Comparison of ENCODE assay signal across 21 cellular contexts in the genomic region with DNA sequence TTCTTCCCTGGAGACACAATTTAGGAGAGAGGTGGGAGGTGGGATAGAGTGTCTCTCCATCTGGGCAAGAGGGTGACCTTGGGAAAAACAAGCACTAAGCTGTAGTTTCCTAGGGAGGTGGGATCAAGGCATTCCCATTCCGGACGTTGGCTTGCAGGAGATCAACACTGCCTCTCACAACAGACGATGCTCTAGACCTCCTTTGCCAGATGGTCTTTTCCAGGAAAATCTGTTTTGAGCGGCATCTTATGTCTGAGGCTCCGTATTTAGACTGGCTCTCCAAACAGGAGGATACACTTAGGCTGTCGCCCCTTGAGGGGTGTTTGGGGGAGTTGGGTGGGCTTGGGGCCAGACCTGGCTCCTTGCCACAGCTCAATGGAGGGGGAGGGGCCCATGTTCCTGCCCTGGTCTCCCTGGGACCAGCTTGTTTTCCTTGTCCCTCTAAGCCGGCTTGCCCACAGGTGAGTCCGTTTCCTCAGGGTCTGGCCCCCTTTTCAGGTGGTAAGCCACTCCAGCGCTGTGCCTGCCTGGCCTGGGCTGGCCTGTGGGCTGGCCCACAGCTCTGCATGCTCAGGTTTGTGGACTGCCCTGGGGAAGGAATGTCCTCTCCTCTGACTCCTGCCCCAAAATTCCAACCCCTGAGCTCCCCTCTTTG. TPM values are rescaled to one million over a fixed set of nuclear protein-coding genes. Genes with fewer than 3 reads are reported as not detected.
A peak's percentile ranks its signal among the peaks of the same experiment; 100 is the strongest.
DNase-seq lines count a peak whose midpoint lies in the region; ATAC-seq, FAIRE-seq and TF ChIP-seq lines count a peak whose summit lies in the region.
"Had no signal": no experiment of that assay in that cellular context is flagged by ENCODE, and none has a peak within 500 bp of the region (broad histone marks: within the 10 kb centered on the region; RNA-seq: fewer than 3 reads in every experiment).

No MANE protein-coding gene starts in this region.

- no peaks in the 10 kb centered on the region for H3K79me2 ChIP-seq in K562 (ENCODE audit: control insufficient read depth, insufficient read depth, low read length)

- no peaks in the 10 kb centered on the region for H3K36me3 ChIP-seq in K562 (ENCODE audit: control insufficient read depth, insufficient read depth, low read length)
- H3K36me3 ChIP-seq in endodermal cell (ENCODE audit: control insufficient read depth, insufficient read depth, low read length): no peaks in the 10 kb centered on the region
- H3K36me3 ChIP-seq: MG63 had no signal

- no peak overlapping the region for H2AFZ ChIP-seq in K562 (ENCODE audit: low read depth, low read length)
- H2AFZ ChIP-seq: GM23338 had no signal

- peaks cover 22% of the 10 kb centered on the region for H3K27me3 Mint-ChIP-seq in endothelial cell (ENCODE audit: unreplicated experiment)
- H3K27me3 Mint-ChIP-seq in endodermal cell (ENCODE audit: insufficient read depth): peaks cover 95% of the 10 kb centered on the region

- H3K4me3 Mint-ChIP-seq in endothelial cell (ENCODE audit: unreplicated experiment) (peak overlapping the region; percentile 10), endodermal cell (no peak overlapping the region)
- H3K4me3 Mint-ChIP-seq: GM23338 had no signal

- H3K36me3 Mint-ChIP-seq in endothelial cell (ENCODE audit: low read depth, unreplicated experiment): peaks cover 12% of the 10 kb centered on the region
- H3K36me3 Mint-ChIP-seq in endodermal cell (ENCODE audit: low read depth): no peaks in the 10 kb centered on the region
- H3K36me3 Mint-ChIP-seq: CD4-positive, alpha-beta memory T cell had no signal

- in situ Hi-C loops in K562 (cut with MboI): no loop called here

- no peak for TF ChIP-seq RAD21 in K562 (CRISPR knock-in tag; conservative IDR thresholded peaks at IDR 0.05 in 1 of 2, IDR thresholded peaks at IDR 0.05 in 1 of 2)

- H3K4me1 ChIP-seq in K562 (replicated peaks in 1 of 2; ENCODE audit: control insufficient read depth in 2 of 2, insufficient read depth in 2 of 2, low read length in 2 of 2) (peaks cover 0 to 16% of the 10 kb centered on the region in 2 experiments; a peak in 2 of 5 replicates), endodermal cell (ENCODE audit: control insufficient read depth, insufficient read depth, low read length) (no peaks in the 10 kb centered on the region)

- H3K27ac Mint-ChIP-seq in endothelial cell (ENCODE audit: unreplicated experiment) (no peak overlapping the region), endodermal cell (no peak overlapping the region)
- H3K27ac Mint-ChIP-seq: CD4-positive, alpha-beta memory T cell; GM23338 had no signal

- H3K27ac ChIP-seq in K562 (ENCODE audit: extremely low read depth, low read depth, low read length): no peak overlapping the region
- H3K27ac ChIP-seq in endodermal cell (ENCODE audit: low read depth, low read length): no peak overlapping the region

- H3K4me1 Mint-ChIP-seq in endothelial cell (ENCODE audit: unreplicated experiment) (peaks cover 6% of the 10 kb centered on the region), endodermal cell (peaks cover 2% of the 10 kb centered on the region)

- intact Hi-C loops in Right ventricle myocardium superior (cut with DNase I): no loop called here
- intact Hi-C loops in cardiac septum (cut with DNase I): no loop called here
- intact Hi-C loops in K562 (cut with micrococcal nuclease): no loop called here

- BruUV-seq in K562 (replicated peaks; lab: Mats Ljungman, UMichigan): no TSS peak

- H3K27me3 ChIP-seq in K562 (ENCODE audit: control insufficient read depth in 2 of 2, insufficient read depth in 2 of 2, low read length in 2 of 2) (peaks cover 26 to 80% of the 10 kb centered on the region in 2 experiments; a peak in 4 of 5 replicates), endodermal cell (ENCODE audit: control insufficient read depth, insufficient read depth, low read length, poor library complexity, severe bottlenecking) (peaks cover 98% of the 10 kb centered on the region)

- peaks cover 15% of the 10 kb centered on the region; the same call in 1 of the 2 replicates for H4K20me1 ChIP-seq in K562 (replicated peaks; ENCODE audit: control insufficient read depth, insufficient read depth, low read length)

- DNase-seq in Right ventricle myocardium superior (peak; percentile 9), cardiac septum (ENCODE audit: low spot score) (no peak), K562 (ENCODE audit: extremely low read depth in 1 of 4, low spot score in 3 of 4) (no peak), endothelial cell (ENCODE audit: low spot score) (no peak), superior temporal gyrus (ENCODE audit: extremely low spot score) (peak; percentile 29), endodermal cell (no peak), NCI-H1417 treated with DMSO at 0.1 percent for 48 hours (lab: John Stamatoyannopoulos, UW) (no peak), activated gamma-delta T cell treated with Interleukin-2 at 50 U/mL for 16 hours (no peak)
- DNase-seq: CD4-positive, alpha-beta memory T cell; DMS79 treated with DMSO at 0.1 percent for 48 hours; IMR-90; Karpas-422; MG63; NCI-H1092; NCI-H69; SHP77; SK-N-SH had no signal

- H3K9ac ChIP-seq in K562 (ENCODE audit: insufficient read depth in 1 of 2, low read depth in 2 of 2, low read length in 2 of 2): no peak overlapping the region
- H3K9ac ChIP-seq in endodermal cell (ENCODE audit: extremely low read depth, low read length, poor library complexity, severe bottlenecking): no peak overlapping the region
- H3K9ac ChIP-seq: SK-N-SH had no signal

- ATAC-seq in Right ventricle myocardium superior (ENCODE audit: poor library complexity): no peak
- no peak for ATAC-seq in K562
- ATAC-seq: GM23338, HCT116 had no signal

- H3K9me3 ChIP-seq in K562 (replicated peaks; ENCODE audit: control insufficient read depth, insufficient read depth, low read depth, low read length) (no peaks in the 10 kb centered on the region), endodermal cell (ENCODE audit: control insufficient read depth, low read length) (no peaks in the 10 kb centered on the region)
- H3K9me3 ChIP-seq: MG63, SK-N-SH had no signal

- H3K9me1 ChIP-seq in K562 (ENCODE audit: control insufficient read depth, insufficient read depth, low read length): peaks cover 2% of the 10 kb centered on the region

- 0% methylated on average over 9 of the region's 9 CpGs for WGBS in K562 (ENCODE audit: insufficient coverage, low coverage, missing lambda C conversion rate)
- 80 to 86% methylated on average over 5 to 9 of the region's 9 CpGs for WGBS in endodermal cell (ENCODE audit: insufficient coverage in 1 of 2, insufficient read length in 1 of 2), 2 experiments

- H3K4me3 ChIP-seq in K562 (no peak overlapping the region), endodermal cell (ENCODE audit: low read length) (no peak overlapping the region)
- H3K4me3 ChIP-seq: GM23338, MG63 had no signal

- POLR2A ChIA-PET in K562 (lab: Yijun Ruan, JAX): interaction anchor here (0.6 to 1.1 kb wide), 2 partner anchors 9 to 171 kb away, joined by 5 to 6 read pairs; no protein-coding TSS in a partner anchor

- H3K9me3 Mint-ChIP-seq in endothelial cell (ENCODE audit: unreplicated experiment) (no peaks in the 10 kb centered on the region), endodermal cell (no peaks in the 10 kb centered on the region)
- H3K9me3 Mint-ChIP-seq: CD4-positive, alpha-beta memory T cell; GM23338 had no signal

- no peak for TF ChIP-seq POLR2A in K562 (conservative IDR thresholded peaks at IDR 0.05)

- TF ChIP-seq CTCF in K562 (IDR thresholded peaks at IDR 0.05 in 2 of 3, conservative IDR thresholded peaks at IDR 0.05 in 1 of 3; ENCODE audit: insufficient read depth in 2 of 3, low read depth in 1 of 3, low read length in 3 of 3) (no peak), endothelial cell (IDR thresholded peaks at IDR 0.05; ENCODE audit: unreplicated experiment) (no peak), endodermal cell (conservative IDR thresholded peaks at IDR 0.05) (no peak)

- FAIRE-seq in K562 (lab: Jason Lieb, UNC): no peak
- FAIRE-seq: A204.1, HTR-8/SVneo had no signal

- TF ChIP-seq EP300 in K562 (IDR thresholded peaks at IDR 0.05; ENCODE audit: low read length): no peak

- no peak overlapping the region for H3K4me2 ChIP-seq in K562 (ENCODE audit: insufficient read depth, low read length)
- H3K4me2 ChIP-seq: GM23338, SK-N-SH had no signal

- CTCF ChIA-PET in K562 (lab: Yijun Ruan, JAX; ENCODE audit: low intra/inter-chr PET ratio): no interaction called here

TF ChIP-seq in K562, 482 proteins besides CTCF, POLR2A, EP300 and RAD21:
- TF ChIP-seq NFIC (IDR thresholded peaks at IDR 0.05) (0 out of 2 replicates have a peak, but pooled peaks have one; percentile 40), NR4A1 (CRISPR knock-in tag; IDR thresholded peaks at IDR 0.05) (no peak), NR4A1 (tag; IDR thresholded peaks at IDR 0.05) (no peak)

RNA-seq across cellular contexts. Expression of a gene that starts 2.4 kb away (rescaled TPM):
- total RNA-seq in Right ventricle myocardium superior (not detected), cardiac septum (0.08 TPM), K562 (2014; rRNA removed) (0.09 TPM in 1 of 2 replicates, not detected in the other), K562 (2014; rRNA removed; fragmentation: Illumina TruSeq; extraction: Trizol) (not detected in 2 replicates), K562 (2015; rRNA removed; fragmentation: Illumina TruSeq; extraction: Trizol) (not detected in 2 replicates), K562 (2021) (0.04 and 0.07 TPM in 2 replicates), endothelial cell (ENCODE audit: unreplicated experiment) (0.15 TPM), endodermal cell (1 to 10 TPM in 1 of 2 donors, under 1 TPM in 1; 0.55 to 2.5 TPM)
- 0.09 TPM in 2 replicates for total RNA-seq in K562 (2011; cell fraction: chromatin; rRNA removed; ENCODE audit: low replicate concordance)
- total RNA-seq in K562 (2011; cell fraction: nucleolus; rRNA removed): under 0.01 TPM in 1 of 2 replicates, not detected in the other
- total RNA-seq in K562 (2011; cell fraction: nucleoplasm; rRNA removed): not detected in 2 replicates
- polyA plus RNA-seq in K562 (2011; rRNA removed) (0.04 and 0.11 TPM in 2 replicates), K562 (2014; fragmentation: Illumina TruSeq; extraction: Trizol) (0.01 TPM in 1 of 2 replicates, not detected in the other), K562 (2014; fragmentation: Nextera tagmentation; extraction: Ambion mirVana) (not detected), K562 (2014; rRNA removed) (0.01 TPM in 1 of 2 replicates, not detected in the other)
- 0.09 TPM in 1 of 2 replicates, not detected in the other for polyA plus RNA-seq in K562 (2011; cell fraction: cytosol; rRNA removed)
- 0.18 and 0.29 TPM in 2 replicates for polyA plus RNA-seq in K562 (2011; cell fraction: nucleus; rRNA removed)
- 0.01 and 0.06 TPM in 2 replicates for polyA plus RNA-seq in K562 (2012)
- polyA minus RNA-seq in K562 (2011; rRNA and poly(A)+ RNA removed): 0.03 TPM in 1 of 2 replicates, not detected in the other
- polyA minus RNA-seq in K562 (2011; cell fraction: cytosol; rRNA and poly(A)+ RNA removed): not detected in 2 replicates
- 0.11 TPM in 1 of 2 replicates, not detected in the other for polyA minus RNA-seq in K562 (2011; cell fraction: nucleus; rRNA and poly(A)+ RNA removed)
- polyA plus RNA-seq in endodermal cell (2013, experiment 1 of 2): 2.0 TPM
- polyA plus RNA-seq in endodermal cell (2013, experiment 2 of 2): 2.0 TPM
- total RNA-seq: CD4-positive, alpha-beta memory T cell; IMR-90 had no signal
- polyA plus RNA-seq: CD4-positive, alpha-beta memory T cell had no signal

Comparison
In these comparisons a context has a peak if more than half of its experiments do, and no peak if none do; other contexts are left out.
1. DNase-seq: peak in Right ventricle myocardium superior (single experiment) and superior temporal gyrus (single experiment); none in cardiac septum (single experiment), K562 (0 of 4), endothelial cell (single experiment), endodermal cell (single experiment), NCI-H1417 treated with DMSO at 0.1 percent for 48 hours (single experiment) and activated gamma-delta T cell treated with Interleukin-2 at 50 U/mL for 16 hours (single experiment).